ENCODE assay signal across 12 cellular contexts in genomic region chr15:70327328-70328136, GRCh38.
DNase-seq lines count a peak whose midpoint lies in the region; ATAC-seq and TF ChIP-seq lines count a peak whose summit lies in the region.
"Had no signal": no experiment of that assay in that cellular context is flagged by ENCODE, and none has a peak within 500 bp of the region (broad histone marks: within the 10 kb centered on the region; RNA-seq: fewer than 3 reads in every experiment).

No MANE protein-coding gene starts in this region.

- H3K4me3 ChIP-seq in AG04450 (ENCODE audit: low read depth, low read length), result no peak overlapping the region
- H3K4me3 ChIP-seq: right lobe of liver had no signal

- peaks cover 17% of the 10 kb centered on the region for H3K27me3 Mint-ChIP-seq in nephron progenitor cell (ENCODE audit: low read depth, poor library complexity)

- no peak overlapping the region for H3K27ac Mint-ChIP-seq in nephron progenitor cell

- no peak overlapping the region for H3K4me3 Mint-ChIP-seq in nephron progenitor cell

- H3K9me3 Mint-ChIP-seq in nephron progenitor cell, result peaks cover 21% of the 10 kb centered on the region

- POLR2A ChIA-PET in AG04450 (lab: Yijun Ruan, JAX), result no interaction called here

- CTCF ChIA-PET in AG04450 (lab: Charles Lee), result no interaction called here

- H3K27ac ChIP-seq in AG04450 (ENCODE audit: low read depth, low read length), result peak overlapping the region; percentile 47
- H3K27ac ChIP-seq: right lobe of liver had no signal

- peaks cover 10% of the 10 kb centered on the region for H3K36me3 Mint-ChIP-seq in nephron progenitor cell (ENCODE audit: low read depth)

- DNase-seq in AG04450 (ENCODE audit: low read depth, low spot score), result no peak
- DNase-seq in H4 (ENCODE audit: low spot score), result peak; percentile 88
- peak; percentile 45 for DNase-seq in iPS-NIHi7 (ENCODE audit: extremely low spot score)
- DNase-seq in nephron progenitor cell, result no peak
- DNase-seq in NCI-H1048 (lab: John Stamatoyannopoulos, UW), result no peak
- DNase-seq: COR-L47; effector CD8-positive, alpha-beta T cell; right lobe of liver; T1000 had no signal

- TF ChIP-seq CTCF in AG04450 (IDR thresholded peaks at IDR 0.05; ENCODE audit: low read depth, low read length) (no peak), nephron progenitor cell (IDR thresholded peaks at IDR 0.05) (no peak)

- H3K27me3 ChIP-seq in AG04450 (ENCODE audit: control insufficient read depth, insufficient read depth, low read length), result peaks cover 12% of the 10 kb centered on the region
- H3K27me3 ChIP-seq: right lobe of liver had no signal

- peaks cover 28% of the 10 kb centered on the region for H3K4me1 Mint-ChIP-seq in nephron progenitor cell

- H3K9me3 ChIP-seq in AG04450 (ENCODE audit: control insufficient read depth, insufficient read depth, low read length), result no peaks in the 10 kb centered on the region
- H3K9me3 ChIP-seq: right lobe of liver had no signal

- ATAC-seq in SK-N-SH treated with all-trans-retinoic acid at 6 μM for 48 hours (peak; percentile 43), HG02759 (IDR thresholded peaks at IDR 0.05; ENCODE audit: unreplicated experiment) (no peak), HG03175 (IDR thresholded peaks at IDR 0.05; ENCODE audit: unreplicated experiment) (no peak)
- ATAC-seq: right lobe of liver had no signal

TF ChIP-seq in SK-N-SH treated with all-trans-retinoic acid at 6 μM for 48 hours, 23 proteins besides CTCF, POLR2A, EP300 and RAD21:
- TF ChIP-seq CSRNP3 (CRISPR knock-in tag; IDR thresholded peaks at IDR 0.05), result no peak
- TF ChIP-seq OSR1 (CRISPR knock-in tag; IDR thresholded peaks at IDR 0.05), result no peak

Comparison
In these comparisons a context has a peak if more than half of its experiments do, and no peak if none do; other contexts are left out.
1. DNase-seq: peak in H4 (single experiment) and iPS-NIHi7 (single experiment); none in AG04450 (single experiment), nephron progenitor cell (single experiment) and NCI-H1048 (single experiment).